Comparison of ENCODE assay signal across 1 cellular context in genomic region chr22:36138709-36139108, GRCh38. TPM values are rescaled to one million over a fixed set of nuclear protein-coding genes. Genes with fewer than 3 reads are reported as not detected.
"Had no signal": no experiment of that assay in that cellular context is flagged by ENCODE, and none has a peak within 500 bp of the region (broad histone marks: within the 10 kb centered on the region; RNA-seq: fewer than 3 reads in every experiment).

No MANE protein-coding gene starts in this region.

RNA-seq across cellular contexts. Expression of gene APOL3, which starts 21.8 kb away (rescaled TPM):
- total RNA-seq: SJCRH30 had no signal
